Comparison of ENCODE assay signal across 1 cellular context in genomic region chr7:130352335-130353074, GRCh38.
TF ChIP-seq lines count a peak whose summit lies in the region.

No MANE protein-coding gene starts in this region.

TF ChIP-seq in H1, 55 proteins besides CTCF, POLR2A, EP300 and RAD21:
- no peak for TF ChIP-seq EZH2 (IDR thresholded peaks at IDR 0.05; ENCODE audit: low read depth, low read length, severe bottlenecking)
- TF ChIP-seq JUND (IDR thresholded peaks at IDR 0.05; ENCODE audit: low read length), result no peak
- no peak for TF ChIP-seq ATF3 (IDR thresholded peaks at IDR 0.05; ENCODE audit: insufficient read depth, low read depth, low read length)
- no peak for TF ChIP-seq TEAD4 (IDR thresholded peaks at IDR 0.05; ENCODE audit: low read depth, low read length)
- no peak for TF ChIP-seq GABPA (IDR thresholded peaks at IDR 0.05; ENCODE audit: borderline replicate concordance, insufficient read depth, low read length)
- TF ChIP-seq SAP30 (IDR thresholded peaks at IDR 0.05; ENCODE audit: insufficient read depth, insufficient replicate concordance, low read length), result no peak
- TF ChIP-seq MAFK (IDR thresholded peaks at IDR 0.05; ENCODE audit: low read depth, low read length), result no peak
